Comparison of ENCODE assay signal across 8 cellular contexts in genomic region chr2:65436825-65437221, GRCh38. TPM values are rescaled to one million over a fixed set of nuclear protein-coding genes. Genes with fewer than 3 reads are reported as not detected.
DNase-seq lines count a peak whose midpoint lies in the region; ATAC-seq and TF ChIP-seq lines count a peak whose summit lies in the region.

No MANE protein-coding gene starts in this region.

- DNase-seq in GM20000 (ENCODE audit: low spot score) (peak; percentile 89), foreskin keratinocyte (no peak), activated gamma-delta T cell treated with Interleukin-2 at 50 U/mL for 16 hours (no peak), hepatic stellate cell (ENCODE audit: low spot score) (no peak)
- DNase-seq in activated CD8-positive, alpha-beta T cell treated with anti-CD3 and anti-CD28 coated beads, Interleukin-2, amount 10 ng/mL, durations not matched to agents 7 days and 5 days: no peak

- H3K9ac ChIP-seq in ES-I3 (ENCODE audit: low read depth, low read length) (peak overlapping the region; percentile 92; the same call in 1 of the 2 replicates), skeletal muscle tissue (ENCODE audit: low read depth in 1 of 3, low read length in 3 of 3) (peak overlapping the region; percentile 89 to 93 (median 89))

- no peaks in the 10 kb centered on the region for H3K36me3 ChIP-seq in ES-I3 (ENCODE audit: insufficient read depth, low read length)
- no peaks in the 10 kb centered on the region for H3K36me3 ChIP-seq in skeletal muscle tissue (ENCODE audit: control insufficient read depth in 3 of 3, insufficient read depth in 3 of 3, low read length in 3 of 3)

- ATAC-seq in HG03558 (IDR thresholded peaks at IDR 0.05; ENCODE audit: extremely low read depth, unreplicated experiment) (peak; percentile 75), foreskin keratinocyte (no peak)
- ATAC-seq in activated CD8-positive, alpha-beta T cell treated with anti-CD3 and anti-CD28 coated beads, Interleukin-2, amount 10 ng/mL, durations not matched to agents 7 days and 5 days: no peak

- POLR2A ChIA-PET in activated CD8-positive, alpha-beta T cell treated with anti-CD3 and anti-CD28 coated beads, Interleukin-2, amount 10 ng/mL, durations not matched to agents 7 days and 5 days (lab: Charles Lee): interaction anchor here (1.6 kb wide), 1 partner anchor 210 kb away, joined by 6 read pairs; the partner anchor contains the start of gene ACTR2

- peak overlapping the region; percentile 76 to 88 (median 85) for H3K4me3 ChIP-seq in skeletal muscle tissue (ENCODE audit: low read length in 3 of 3)

- H3K4me3 Mint-ChIP-seq in activated CD8-positive, alpha-beta T cell treated with anti-CD3 and anti-CD28 coated beads, Interleukin-2, amount 10 ng/mL, durations not matched to agents 7 days and 5 days: peak overlapping the region; percentile 87

- H3K36me3 Mint-ChIP-seq in activated CD8-positive, alpha-beta T cell treated with anti-CD3 and anti-CD28 coated beads, Interleukin-2, amount 10 ng/mL, durations not matched to agents 7 days and 5 days (ENCODE audit: low read depth): peaks cover 2% of the 10 kb centered on the region

- H3K9me3 Mint-ChIP-seq in activated CD8-positive, alpha-beta T cell treated with anti-CD3 and anti-CD28 coated beads, Interleukin-2, amount 10 ng/mL, durations not matched to agents 7 days and 5 days (ENCODE audit: insufficient read depth): no peaks in the 10 kb centered on the region

- H3K27me3 ChIP-seq in foreskin keratinocyte: no peaks in the 10 kb centered on the region
- no peaks in the 10 kb centered on the region for H3K27me3 ChIP-seq in skeletal muscle tissue (ENCODE audit: control insufficient read depth in 3 of 3, insufficient read depth in 3 of 3, low read length in 3 of 3)

- H3K4me1 ChIP-seq in ES-I3 (ENCODE audit: insufficient read depth, low read length) (peaks cover 23% of the 10 kb centered on the region), foreskin keratinocyte (peaks cover 5% of the 10 kb centered on the region), skeletal muscle tissue (ENCODE audit: control insufficient read depth in 3 of 3, insufficient read depth in 3 of 3, low read length in 3 of 3) (peaks cover 11 to 13% (median 12%) of the 10 kb centered on the region in 3 donors)

- no peak for TF ChIP-seq CTCF in GM20000 (IDR thresholded peaks at IDR 0.05; ENCODE audit: extremely low read depth, missing control alignments)
- TF ChIP-seq CTCF in foreskin keratinocyte (conservative IDR thresholded peaks at IDR 0.05): no peak

- peaks cover 13% of the 10 kb centered on the region for H3K4me1 Mint-ChIP-seq in activated CD8-positive, alpha-beta T cell treated with anti-CD3 and anti-CD28 coated beads, Interleukin-2, amount 10 ng/mL, durations not matched to agents 7 days and 5 days (ENCODE audit: low read depth)

- H3K27me3 Mint-ChIP-seq in activated CD8-positive, alpha-beta T cell treated with anti-CD3 and anti-CD28 coated beads, Interleukin-2, amount 10 ng/mL, durations not matched to agents 7 days and 5 days (ENCODE audit: low read depth): peaks cover 47% of the 10 kb centered on the region

- H3K27ac ChIP-seq in foreskin keratinocyte: peak overlapping the region; percentile 71
- H3K27ac ChIP-seq in skeletal muscle tissue (ENCODE audit: low read depth, low read length): peak overlapping the region; percentile 97

- H3K9me3 ChIP-seq in ES-I3 (ENCODE audit: control insufficient read depth, insufficient read depth, low read length): no peaks in the 10 kb centered on the region
- no peaks in the 10 kb centered on the region for H3K9me3 ChIP-seq in skeletal muscle tissue (ENCODE audit: control insufficient read depth in 3 of 3, low read length in 3 of 3)

- H3K27ac Mint-ChIP-seq in activated CD8-positive, alpha-beta T cell treated with anti-CD3 and anti-CD28 coated beads, Interleukin-2, amount 10 ng/mL, durations not matched to agents 7 days and 5 days: no peak overlapping the region

- CTCF ChIA-PET in activated CD8-positive, alpha-beta T cell treated with anti-CD3 and anti-CD28 coated beads, Interleukin-2, amount 10 ng/mL, durations not matched to agents 7 days and 5 days (lab: Charles Lee): interaction anchor here (1.1 to 1.7 kb wide), 3 partner anchors 14 to 372 kb away, joined by 3 to 6 read pairs (median 4); no protein-coding TSS in a partner anchor

RNA-seq across cellular contexts. Expression of gene SPRED2, which starts 4.4 kb away (rescaled TPM):
- 10 to 100 TPM in 1 of 2 experiments, 1 to 10 TPM in 1; 9.5 to 12.7 TPM for total RNA-seq in activated CD8-positive, alpha-beta T cell treated with anti-CD3 and anti-CD28 coated beads, Interleukin-2, amount 10 ng/mL, durations not matched to agents 7 days and 5 days
- total RNA-seq in foreskin keratinocyte (29.0 and 32.0 TPM in 2 replicates), skeletal muscle tissue (7.8 TPM)
- 14.0 and 16.6 TPM in 2 replicates for polyA plus RNA-seq in foreskin keratinocyte
